9 cellular contexts compared by ENCODE assay signal in the genomic region with DNA sequence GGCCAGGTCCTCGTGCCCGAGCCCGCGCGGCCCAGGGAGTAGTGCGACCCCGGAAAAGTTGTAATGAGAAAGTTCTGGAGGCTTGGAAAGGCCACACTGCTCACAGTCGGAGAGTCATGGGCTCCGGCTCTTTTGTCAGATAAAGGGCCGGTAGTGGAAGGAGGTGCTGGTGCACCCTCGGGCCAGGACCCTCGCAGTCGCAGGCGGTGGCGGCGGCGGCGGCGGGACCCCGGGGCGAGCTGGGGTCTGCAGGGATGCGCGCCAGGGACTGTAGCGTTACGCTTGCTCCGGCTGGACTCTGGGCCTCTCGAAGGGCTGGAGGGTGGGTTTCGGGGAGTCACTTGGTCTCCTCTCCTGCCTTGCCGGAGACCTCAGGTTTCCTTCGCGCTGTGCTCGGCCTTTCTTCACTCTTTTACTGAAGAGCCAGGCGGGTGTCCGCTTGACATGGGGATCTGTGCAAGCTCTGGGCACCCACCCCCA. TPM values are rescaled to one million over a fixed set of nuclear protein-coding genes. Genes with fewer than 3 reads are reported as not detected.
DNase-seq lines count a peak whose midpoint lies in the region; ATAC-seq, FAIRE-seq and TF ChIP-seq lines count a peak whose summit lies in the region.
"Had no signal": no experiment of that assay in that cellular context is flagged by ENCODE, and none has a peak within 500 bp of the region (broad histone marks: within the 10 kb centered on the region; RNA-seq: fewer than 3 reads in every experiment).

No MANE protein-coding gene starts in this region.

- H3K4me3 Mint-ChIP-seq in activated CD8-positive, alpha-beta T cell treated with anti-CD3 and anti-CD28 coated beads, Interleukin-2, amount 10 ng/mL, durations not matched to agents 7 days and 5 days: peak overlapping the region; percentile 92

- no peaks in the 10 kb centered on the region for H3K36me3 Mint-ChIP-seq in activated CD8-positive, alpha-beta T cell treated with anti-CD3 and anti-CD28 coated beads, Interleukin-2, amount 10 ng/mL, durations not matched to agents 7 days and 5 days (ENCODE audit: low read depth)

- ATAC-seq in activated CD8-positive, alpha-beta T cell treated with anti-CD3 and anti-CD28 coated beads, Interleukin-2, amount 10 ng/mL, durations not matched to agents 7 days and 5 days: no peak
- ATAC-seq in HG02678 (IDR thresholded peaks at IDR 0.05; ENCODE audit: unreplicated experiment): no peak
- ATAC-seq in GM18870 (IDR thresholded peaks at IDR 0.05; ENCODE audit: unreplicated experiment): no peak

- H3K4me3 ChIP-seq in right atrium auricular region (peak overlapping the region; percentile 50 to 58), sigmoid colon (peak overlapping the region; percentile 36 to 59 (median 50))

- peak overlapping the region; percentile 50 to 60 for H3K27ac ChIP-seq in right atrium auricular region
- H3K27ac ChIP-seq in sigmoid colon: no peak overlapping the region

- TF ChIP-seq POLR2A in sigmoid colon (IDR thresholded peaks at IDR 0.05): no peak

- H3K4me1 ChIP-seq in right atrium auricular region: peaks cover 0 to 27% of the 10 kb centered on the region in 2 donors
- peaks cover 0 to 40% (median 30%) of the 10 kb centered on the region in 4 donors for H3K4me1 ChIP-seq in sigmoid colon

- H3K36me3 ChIP-seq in right atrium auricular region: no peaks in the 10 kb centered on the region
- no peaks in the 10 kb centered on the region for H3K36me3 ChIP-seq in sigmoid colon

- H3K27me3 ChIP-seq in right atrium auricular region: peaks cover 0 to 4% of the 10 kb centered on the region in 2 donors
- peaks cover 12 to 48% (median 24%) of the 10 kb centered on the region in 3 donors for H3K27me3 ChIP-seq in sigmoid colon

- H3K9me3 ChIP-seq in right atrium auricular region (no peaks in the 10 kb centered on the region), sigmoid colon (no peaks in the 10 kb centered on the region)

- no peaks in the 10 kb centered on the region for H3K9me3 Mint-ChIP-seq in activated CD8-positive, alpha-beta T cell treated with anti-CD3 and anti-CD28 coated beads, Interleukin-2, amount 10 ng/mL, durations not matched to agents 7 days and 5 days (ENCODE audit: insufficient read depth)

- FAIRE-seq in RCC 7860 (lab: Jason Lieb, UNC): no peak

- TF ChIP-seq CTCF in GM13977 (IDR thresholded peaks at IDR 0.05; ENCODE audit: extremely low read depth, insufficient read depth, missing control alignments) (no peak), right atrium auricular region (IDR thresholded peaks at IDR 0.05) (no peak), sigmoid colon (IDR thresholded peaks at IDR 0.05) (no peak)

- 3 to 12% methylated on average over 34 of the region's 34 CpGs for WGBS in sigmoid colon, 2 donors

- no peak for TF ChIP-seq EP300 in sigmoid colon (IDR thresholded peaks at IDR 0.05)

- intact Hi-C loops in sigmoid colon (cut with DNase I): no loop called here

- H3K4me1 Mint-ChIP-seq in activated CD8-positive, alpha-beta T cell treated with anti-CD3 and anti-CD28 coated beads, Interleukin-2, amount 10 ng/mL, durations not matched to agents 7 days and 5 days (ENCODE audit: low read depth): peaks cover 35% of the 10 kb centered on the region

- H3K27me3 Mint-ChIP-seq in activated CD8-positive, alpha-beta T cell treated with anti-CD3 and anti-CD28 coated beads, Interleukin-2, amount 10 ng/mL, durations not matched to agents 7 days and 5 days (ENCODE audit: low read depth): peaks cover 62% of the 10 kb centered on the region

- in situ Hi-C loops in GM13977 (cut with MboI; ENCODE audit: low pct_unique_long_range_greater_than_20kb, low sequenced_read_pairs, unreplicated experiment): no loop called here

- H3K27ac Mint-ChIP-seq in activated CD8-positive, alpha-beta T cell treated with anti-CD3 and anti-CD28 coated beads, Interleukin-2, amount 10 ng/mL, durations not matched to agents 7 days and 5 days: no peak overlapping the region

- POLR2A ChIA-PET in activated CD8-positive, alpha-beta T cell treated with anti-CD3 and anti-CD28 coated beads, Interleukin-2, amount 10 ng/mL, durations not matched to agents 7 days and 5 days (lab: Charles Lee): no interaction called here

- DNase-seq in GM13977 (ENCODE audit: low spot score) (peak; percentile 38), right atrium auricular region (ENCODE audit: low spot score) (no peak), sigmoid colon (no peak), RCC 7860 (ENCODE audit: low spot score) (no peak), GDM1 (lab: John Stamatoyannopoulos, UW) (no peak)
- no peak for DNase-seq in activated CD8-positive, alpha-beta T cell treated with anti-CD3 and anti-CD28 coated beads, Interleukin-2, amount 10 ng/mL, durations not matched to agents 7 days and 5 days
- DNase-seq: GOT3 had no signal

- CTCF ChIA-PET in activated CD8-positive, alpha-beta T cell treated with anti-CD3 and anti-CD28 coated beads, Interleukin-2, amount 10 ng/mL, durations not matched to agents 7 days and 5 days (lab: Charles Lee): no interaction called here

RNA-seq across cellular contexts. Expression of gene RORB, which starts 1.5 kb away (rescaled TPM):
- total RNA-seq in activated CD8-positive, alpha-beta T cell treated with anti-CD3 and anti-CD28 coated beads, Interleukin-2, amount 10 ng/mL, durations not matched to agents 7 days and 5 days: under 1 TPM; 0.08 to 0.16 TPM
- 1 to 10 TPM in 1 of 2 donors, under 1 TPM in 1; 0.55 to 2.4 TPM for total RNA-seq in right atrium auricular region
- total RNA-seq in sigmoid colon: 1 to 10 TPM in 2 of 4 donors, under 1 TPM in 2; 0.27 to 1.9 (median 0.95) TPM
- polyA plus RNA-seq in sigmoid colon: under 1 TPM in 1 of 3 donors, not detected in 2; 0.03 TPM

Comparison
In these comparisons a context has a peak if more than half of its experiments do, and no peak if none do; other contexts are left out.
1. H3K27ac ChIP-seq: peak in right atrium auricular region (2 of 2); none in sigmoid colon (0 of 4).